In the genomic region with DNA sequence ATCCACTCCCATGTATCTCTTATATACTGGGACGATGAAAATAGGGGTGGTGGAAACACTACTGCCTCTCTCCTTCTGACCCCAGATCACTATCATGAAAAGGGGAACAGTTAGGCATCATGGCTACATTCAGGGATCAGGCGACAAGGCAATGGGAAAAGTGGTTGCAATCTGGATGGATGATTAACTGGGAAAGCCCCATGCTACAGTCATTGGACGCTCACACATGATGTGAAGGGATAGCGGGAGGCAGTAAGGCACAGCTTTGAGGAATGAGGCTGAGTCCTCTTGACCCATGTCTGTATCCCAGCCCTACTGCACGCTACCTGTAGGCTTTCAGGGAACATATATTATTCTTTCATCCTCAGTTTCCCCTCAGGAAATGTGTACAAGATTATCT, we compare ENCODE assay signal across 19 cellular contexts. TPM values are rescaled to one million over a fixed set of nuclear protein-coding genes. Genes with fewer than 3 reads are reported as not detected.
DNase-seq lines count a peak whose midpoint lies in the region; FAIRE-seq and TF ChIP-seq lines count a peak whose summit lies in the region.
"Had no signal": no experiment of that assay in that cellular context is flagged by ENCODE, and none has a peak within 500 bp of the region (broad histone marks: within the 10 kb centered on the region; RNA-seq: fewer than 3 reads in every experiment).

No MANE protein-coding gene starts in this region.

- no peaks in the 10 kb centered on the region for H3K9me3 Mint-ChIP-seq in Calu3 (ENCODE audit: low read depth, unreplicated experiment)
- H3K9me3 Mint-ChIP-seq: stimulated activated naive CD8-positive, alpha-beta T cell treated with anti-CD3 and anti-CD28 coated beads, Interleukin-15, Interleukin-2, amounts not matched to agents 100 ng/mL and 50 ng/mL, for 24 hours had no signal

- intact Hi-C loops in Calu3 (cut with micrococcal nuclease; ENCODE audit: unreplicated experiment), result no loop called here
- intact Hi-C loops in sigmoid colon (cut with DNase I), result loop anchor here (5.0 to 10.0 kb wide), 2 partner anchors 40 to 1188 kb away; a partner anchor contains a TSS

- H3K36me3 Mint-ChIP-seq in Calu3 (ENCODE audit: insufficient read depth, unreplicated experiment), result no peaks in the 10 kb centered on the region
- H3K36me3 Mint-ChIP-seq: activated naive CD8-positive, alpha-beta T cell had no signal

- no peak for TF ChIP-seq CTCF in Calu3 (IDR thresholded peaks at IDR 0.05; ENCODE audit: unreplicated experiment)
- TF ChIP-seq CTCF in epithelial cell of esophagus (IDR thresholded peaks at IDR 0.05; ENCODE audit: insufficient read depth, low read depth, low read length, missing control alignments), result no peak
- no peak for TF ChIP-seq CTCF in sigmoid colon (IDR thresholded peaks at IDR 0.05)
- no peak for TF ChIP-seq CTCF in foreskin fibroblast (IDR thresholded peaks at IDR 0.05; ENCODE audit: low read depth, low read length)

- no peaks in the 10 kb centered on the region for H3K36me3 ChIP-seq in sigmoid colon
- H3K36me3 ChIP-seq: ovary, spleen had no signal

- CTCF ChIA-PET in Calu3 (lab: Charles Lee), result no interaction called here

- H3K4me1 Mint-ChIP-seq in Calu3 (ENCODE audit: low read depth, unreplicated experiment), result peaks cover 39% of the 10 kb centered on the region
- H3K4me1 Mint-ChIP-seq: central memory CD8-positive, alpha-beta T cell had no signal

- no peaks in the 10 kb centered on the region for H3K9me3 ChIP-seq in sigmoid colon
- H3K9me3 ChIP-seq: ovary, spleen had no signal

- H3K4me3 ChIP-seq in epithelial cell of esophagus (ENCODE audit: low read length) (no peak overlapping the region), sigmoid colon (no peak overlapping the region), foreskin fibroblast (ENCODE audit: low read depth in 1 of 2, low read length in 2 of 2) (no peak overlapping the region)
- H3K4me3 ChIP-seq: ovary, SK-N-MC, spleen had no signal

- 87 to 91% methylated on average over 5 of the region's 5 CpGs for WGBS in sigmoid colon, 2 donors

- peak overlapping the region; percentile 49 for H3K27ac Mint-ChIP-seq in Calu3 (ENCODE audit: unreplicated experiment)
- H3K27ac Mint-ChIP-seq: activated naive CD8-positive, alpha-beta T cell; stimulated activated naive CD8-positive, alpha-beta T cell treated with anti-CD3 and anti-CD28 coated beads, Interleukin-15, Interleukin-2, amounts not matched to agents 100 ng/mL and 50 ng/mL, for 24 hours had no signal

- DNase-seq in Calu3, result peak; percentile 14
- DNase-seq in RCC 7860 (ENCODE audit: low spot score), result peak; percentile 84
- DNase-seq in epithelial cell of esophagus (ENCODE audit: low read depth), result peak; percentile 29
- no peak for DNase-seq in sigmoid colon
- no peak for DNase-seq in NCI-H345 treated with DMSO at 0.1 percent for 48 hours (lab: John Stamatoyannopoulos, UW; ENCODE audit: unreplicated experiment)
- DNase-seq in NCI-H128 (lab: John Stamatoyannopoulos, UW; ENCODE audit: unreplicated experiment), result no peak
- DNase-seq in foreskin fibroblast, result no peak
- DNase-seq: activated CD4-positive, alpha-beta T cell treated with anti-CD3 and anti-CD28 coated beads for 48 hours; DMS153; glutamatergic neuron; islet precursor cell; NCI-H446; OCI-M1; ovary; spleen had no signal

- H3K27me3 ChIP-seq in sigmoid colon, result no peaks in the 10 kb centered on the region
- H3K27me3 ChIP-seq: ovary had no signal

- no peak for TF ChIP-seq EP300 in sigmoid colon (IDR thresholded peaks at IDR 0.05)

- no peak overlapping the region for H3K4me3 Mint-ChIP-seq in Calu3 (ENCODE audit: low read depth, unreplicated experiment)
- H3K4me3 Mint-ChIP-seq: activated naive CD8-positive, alpha-beta T cell; central memory CD8-positive, alpha-beta T cell; stimulated activated naive CD8-positive, alpha-beta T cell treated with anti-CD3 and anti-CD28 coated beads, Interleukin-15, Interleukin-2, amounts not matched to agents 100 ng/mL and 50 ng/mL, for 24 hours had no signal

- H3K4me1 ChIP-seq in sigmoid colon, result peaks cover 5 to 98% (median 88%) of the 10 kb centered on the region in 4 donors

- peak; percentile 87 for FAIRE-seq in RCC 7860 (lab: Jason Lieb, UNC)

- H3K27me3 Mint-ChIP-seq in Calu3 (ENCODE audit: unreplicated experiment), result no peaks in the 10 kb centered on the region
- H3K27me3 Mint-ChIP-seq: central memory CD8-positive, alpha-beta T cell had no signal

- BruUV-seq in Calu3 (replicated peaks; lab: Mats Ljungman, UMichigan), result no TSS peak

- peak overlapping the region in 3 of 4 donors; percentile 66 to 92 (median 77) for H3K27ac ChIP-seq in sigmoid colon
- H3K27ac ChIP-seq: ovary, SK-N-MC had no signal

- no peak for TF ChIP-seq POLR2A in sigmoid colon (IDR thresholded peaks at IDR 0.05)

RNA-seq across cellular contexts. Expression of a gene that starts 10.2 kb away (rescaled TPM):
- total RNA-seq in Calu3 (2022) (1.4 and 2.3 TPM in 2 replicates), sigmoid colon (10 to 100 TPM; 34.4 to 59.5 (median 47.2) TPM)
- 10 to 100 TPM in 1 of 3 donors, 1 to 10 TPM in 2; 6.7 to 15.6 (median 9.6) TPM for polyA plus RNA-seq in sigmoid colon

RNA-seq across cellular contexts. Expression of a gene that starts 47.6 kb away (rescaled TPM):
- total RNA-seq in Calu3 (2022) (6.0 and 11.8 TPM in 2 replicates), sigmoid colon (10 to 100 TPM in 1 of 4 donors, 1 to 10 TPM in 3; 3.5 to 12.1 (median 8.0) TPM)
- 1 to 10 TPM; 6.0 to 7.9 (median 6.4) TPM for polyA plus RNA-seq in sigmoid colon

Comparison
In these comparisons a context has a peak if more than half of its experiments do, and no peak if none do; other contexts are left out.
1. DNase-seq: peak in Calu3 (single experiment), RCC 7860 (single experiment) and epithelial cell of esophagus (single experiment); none in sigmoid colon (single experiment), NCI-H345 treated with DMSO at 0.1 percent for 48 hours (single experiment), NCI-H128 (single experiment) and foreskin fibroblast (0 of 2).
2. RNA of a gene that starts 10.2 kb away (total RNA-seq): 34.4 to 59.5 TPM in sigmoid colon; 1.4 to 2.3 TPM in Calu3; every median in the first group is over 10 times any median in the second.